15 cellular contexts compared by ENCODE assay signal in the genomic region with DNA sequence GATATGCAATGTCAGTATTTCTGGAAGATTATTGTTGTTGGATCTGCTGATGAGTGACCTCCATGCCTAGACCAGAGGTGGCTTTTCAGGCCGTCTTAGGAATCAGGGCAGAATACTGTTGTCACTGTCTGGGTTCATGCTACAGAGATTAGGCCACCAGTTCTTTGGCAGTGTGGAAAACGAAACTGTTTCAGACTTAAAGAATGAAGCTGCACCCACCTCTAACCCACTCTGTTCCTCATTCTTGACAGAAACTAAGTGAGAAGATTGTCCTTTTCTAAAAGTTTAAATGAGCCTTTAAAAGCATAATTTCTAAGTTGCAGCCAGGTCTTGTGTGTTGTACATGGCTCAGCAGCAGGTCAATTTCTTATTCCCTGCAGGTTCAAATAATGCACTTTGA.
DNase-seq lines count a peak whose midpoint lies in the region; ATAC-seq and TF ChIP-seq lines count a peak whose summit lies in the region.
"Had no signal": no experiment of that assay in that cellular context is flagged by ENCODE, and none has a peak within 500 bp of the region (broad histone marks: within the 10 kb centered on the region; RNA-seq: fewer than 3 reads in every experiment).

No MANE protein-coding gene starts in this region.

- no peak overlapping the region for H3K27ac ChIP-seq in right lobe of liver
- H3K27ac ChIP-seq: BLaER1 treated with 17β-estradiol and CSF1 and Interleukin-3, amounts not matched to agents 10 nM and 100 nM; gastroesophageal sphincter; uterus had no signal

- no peaks in the 10 kb centered on the region for H3K4me1 ChIP-seq in right lobe of liver

- no peaks in the 10 kb centered on the region for H3K27me3 ChIP-seq in right lobe of liver
- H3K27me3 ChIP-seq: BLaER1 treated with 17β-estradiol and CSF1 and Interleukin-3, amounts not matched to agents 10 nM and 100 nM; gastroesophageal sphincter; uterus had no signal

- intact Hi-C loops in right lobe of liver (cut with DNase I): no loop called here

- no peaks in the 10 kb centered on the region for H3K36me3 ChIP-seq in right lobe of liver
- H3K36me3 ChIP-seq: BLaER1 treated with 17β-estradiol and CSF1 and Interleukin-3, amounts not matched to agents 10 nM and 100 nM; gastroesophageal sphincter; uterus had no signal

- TF ChIP-seq CTCF in right lobe of liver (IDR thresholded peaks at IDR 0.05) (no peak), omental fat pad (IDR thresholded peaks at IDR 0.05) (no peak)

- no peak for TF ChIP-seq POLR2A in right lobe of liver (IDR thresholded peaks at IDR 0.05)

- no peak overlapping the region for H3K4me3 ChIP-seq in right lobe of liver
- H3K4me3 ChIP-seq: BLaER1 treated with 17β-estradiol and CSF1 and Interleukin-3, amounts not matched to agents 10 nM and 100 nM; gastroesophageal sphincter; uterus had no signal

- 29% methylated on average over 1 of the region's 2 CpGs for WGBS in right lobe of liver (ENCODE audit: insufficient coverage, low coverage, low lambda C conversion rate, missing lambda C conversion rate)

- ATAC-seq in GM18511 (IDR thresholded peaks at IDR 0.05; ENCODE audit: unreplicated experiment): peak; percentile 80
- peak; percentile 74 for ATAC-seq in GM21367 (IDR thresholded peaks at IDR 0.05; ENCODE audit: unreplicated experiment)
- ATAC-seq in HG02970 (IDR thresholded peaks at IDR 0.05; ENCODE audit: low FRiP score, unreplicated experiment): peak; percentile 55
- no peak for ATAC-seq in right lobe of liver
- ATAC-seq in omental fat pad (ENCODE audit: low FRiP score): no peak
- no peak for ATAC-seq in HG03139 (IDR thresholded peaks at IDR 0.05; ENCODE audit: unreplicated experiment)
- ATAC-seq: gastroesophageal sphincter had no signal

- DNase-seq in NOMO-1 (lab: John Stamatoyannopoulos, UW; ENCODE audit: unreplicated experiment in 2 of 2) (peak; percentile 61 to 78), right lobe of liver (no peak), omental fat pad (ENCODE audit: low spot score) (no peak), cerebellar nuclear complex (lab: John Stamatoyannopoulos, UW) (no peak)
- DNase-seq: activated CD8-positive, alpha-beta memory T cell treated with anti-CD3 and anti-CD28 coated beads, Interleukin-2, amount 50 U/mL, for 48 hours; GF-D8; NCI-H2107; nephron progenitor cell; uterus had no signal

- no peaks in the 10 kb centered on the region for H3K9me3 ChIP-seq in right lobe of liver
- H3K9me3 ChIP-seq: gastroesophageal sphincter, uterus had no signal

Comparison
In these comparisons a context has a peak if more than half of its experiments do, and no peak if none do; other contexts are left out.
1. ATAC-seq: peak in GM18511 (single experiment), GM21367 (single experiment) and HG02970 (single experiment); none in right lobe of liver (0 of 4), omental fat pad (single experiment) and HG03139 (single experiment).
2. DNase-seq: peak in NOMO-1 (2 of 2); none in right lobe of liver (0 of 3), omental fat pad (single experiment) and cerebellar nuclear complex (0 of 2).